ENCODE assay signal across 1 cellular context in the genomic region with DNA sequence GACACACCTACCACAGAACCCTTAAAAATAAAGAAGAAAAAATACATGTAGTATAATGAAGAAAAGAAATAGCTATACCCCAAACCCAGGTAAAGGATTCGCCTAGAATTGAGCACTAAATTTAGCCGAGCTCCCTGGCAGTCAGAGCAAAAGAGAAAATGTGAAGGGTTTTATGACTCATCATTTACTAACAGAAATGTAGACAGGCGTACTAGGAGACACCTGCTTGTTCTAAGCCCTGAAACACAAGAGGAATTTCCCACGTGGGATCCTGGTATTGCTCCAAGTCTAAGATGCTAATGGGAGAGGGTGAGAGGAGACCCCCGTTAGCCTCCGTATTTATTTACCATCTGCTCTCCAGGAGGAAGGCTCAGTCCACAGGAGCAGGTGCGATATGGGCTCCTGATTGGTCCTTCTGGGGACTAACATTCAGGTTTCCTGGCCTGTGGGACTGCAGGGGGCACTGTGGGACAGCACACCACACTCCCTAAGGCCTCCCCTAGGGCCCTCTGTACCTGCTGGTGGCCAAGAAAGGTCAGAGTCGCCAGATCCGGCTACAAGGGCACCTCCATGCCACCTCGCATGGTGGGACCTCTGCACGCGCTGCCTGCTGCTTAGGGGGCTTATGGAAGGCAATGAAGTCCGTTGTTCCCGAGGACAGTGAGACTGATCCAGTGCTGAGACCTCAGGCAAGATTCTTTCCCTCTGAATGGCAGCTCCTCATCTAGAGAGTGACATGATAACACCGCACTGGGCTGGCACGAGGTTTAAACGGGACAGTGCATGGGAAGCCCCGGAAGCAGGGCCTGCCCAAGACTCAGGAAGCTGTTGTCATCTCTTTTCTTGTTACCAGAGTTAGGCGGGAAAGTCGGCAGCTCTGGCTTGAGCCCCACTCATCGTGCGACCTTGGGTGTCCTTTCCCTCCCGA.
TF ChIP-seq lines count a peak whose summit lies in the region.

No MANE protein-coding gene starts in this region.

TF ChIP-seq in K562, 482 proteins besides CTCF, POLR2A, EP300 and RAD21 (continued from another document):
- no peak for TF ChIP-seq CEBPZ (IDR thresholded peaks at IDR 0.05; ENCODE audit: borderline replicate concordance, low read depth, low read length)
- no peak for TF ChIP-seq FIP1L1 (IDR thresholded peaks at IDR 0.05; ENCODE audit: low read depth, low read length, poor library complexity, severe bottlenecking)
- no peak for TF ChIP-seq JUND (IDR thresholded peaks at IDR 0.05; ENCODE audit: borderline replicate concordance, low read depth, low read length)
- TF ChIP-seq JUND (tag; IDR thresholded peaks at IDR 0.05; ENCODE audit: borderline replicate concordance, low read depth, low read length) = 0 out of 3 replicates have a peak, but pooled peaks have one; percentile 25
- TF ChIP-seq THAP7 (CRISPR knock-in tag; IDR thresholded peaks at IDR 0.05) = no peak
- TF ChIP-seq TEAD4 (IDR thresholded peaks at IDR 0.05; ENCODE audit: low read length) = no peak
- no peak for TF ChIP-seq TEAD4 (CRISPR knock-in tag; IDR thresholded peaks at IDR 0.05; ENCODE audit: borderline replicate concordance)
- peak in 1 of 2 experiments; percentile 37; a peak in 1 of 4 replicates for TF ChIP-seq MAZ (CRISPR knock-in tag; conservative IDR thresholded peaks at IDR 0.05 in 1 of 2, IDR thresholded peaks at IDR 0.05 in 1 of 2)
- TF ChIP-seq ADNP (tag; IDR thresholded peaks at IDR 0.05) = no peak
TF ChIP-seq in K562: peak in this region for 12.
